In genomic region chr20:4898282-4898681, GRCh38 we compare ENCODE assay signal across 11 cellular contexts.
DNase-seq lines count a peak whose midpoint lies in the region; ATAC-seq and TF ChIP-seq lines count a peak whose summit lies in the region.
"Had no signal": no experiment of that assay in that cellular context is flagged by ENCODE, and none has a peak within 500 bp of the region (broad histone marks: within the 10 kb centered on the region; RNA-seq: fewer than 3 reads in every experiment).

No MANE protein-coding gene starts in this region.

- H3K79me2 ChIP-seq in MM.1S (ENCODE audit: low read length): peaks cover 15% of the 10 kb centered on the region

- ATAC-seq in GM18870 (IDR thresholded peaks at IDR 0.05; ENCODE audit: unreplicated experiment) (no peak), HG03025 (IDR thresholded peaks at IDR 0.05; ENCODE audit: low FRiP score, unreplicated experiment) (no peak)
- ATAC-seq: GM23338 had no signal

- peak overlapping the region; percentile 89; the same call in 1 of the 2 replicates for H3K27ac ChIP-seq in MM.1S (ENCODE audit: low read length)
- H3K27ac ChIP-seq in muscle layer of duodenum (ENCODE audit: low read length): peak overlapping the region; percentile 39

- H3K4me2 ChIP-seq in MM.1S (ENCODE audit: low read depth, low read length): no peak overlapping the region
- H3K4me2 ChIP-seq: GM23338 had no signal

- H3K9me3 ChIP-seq in MM.1S (replicated peaks; ENCODE audit: insufficient read depth, low read length) (no peaks in the 10 kb centered on the region), muscle layer of duodenum (ENCODE audit: control insufficient read depth in 1 of 2, low read length in 2 of 2) (no peaks in the 10 kb centered on the region)

- H2AFZ ChIP-seq in MM.1S (ENCODE audit: low read length): no peak overlapping the region
- H2AFZ ChIP-seq: GM23338 had no signal

- H3K4me1 ChIP-seq in MM.1S (ENCODE audit: low read length) (peaks cover 62% of the 10 kb centered on the region), muscle layer of duodenum (ENCODE audit: control insufficient read depth in 1 of 2, insufficient read depth in 2 of 2, low read length in 2 of 2) (peaks cover 0 to 11% of the 10 kb centered on the region in 2 donors)

- no peaks in the 10 kb centered on the region for H3K27me3 ChIP-seq in MM.1S (replicated peaks; ENCODE audit: insufficient read depth, low read length)
- H3K27me3 ChIP-seq in muscle layer of duodenum (ENCODE audit: low read depth, low read length): no peaks in the 10 kb centered on the region

- peaks cover 24% of the 10 kb centered on the region for H3F3A ChIP-seq in MM.1S (ENCODE audit: insufficient read depth, low read length)

- peak; percentile 88 for DNase-seq in AG20443 (ENCODE audit: low spot score)
- no peak for DNase-seq in MM.1S
- peak; percentile 16 for DNase-seq in epithelial cell of proximal tubule (ENCODE audit: low read depth)
- no peak for DNase-seq in retina
- DNase-seq in middle frontal gyrus (ENCODE audit: extremely low spot score, low spot score): no peak
- DNase-seq: activated CD4-positive, alpha-beta T cell treated with anti-CD3 and anti-CD28 coated beads for 1 hour; NCI-H146 had no signal

- H3K9ac ChIP-seq in MM.1S (ENCODE audit: low read length): no peak overlapping the region

- H3K4me3 ChIP-seq in MM.1S (ENCODE audit: low read length) (no peak overlapping the region), epithelial cell of proximal tubule (ENCODE audit: low read depth, low read length) (no peak overlapping the region), muscle layer of duodenum (ENCODE audit: low read depth in 1 of 2, low read length in 2 of 2) (no peak overlapping the region)
- H3K4me3 ChIP-seq: GM23338 had no signal

- H3K36me3 ChIP-seq in MM.1S (replicated peaks; ENCODE audit: insufficient read depth, low read length) (no peaks in the 10 kb centered on the region), muscle layer of duodenum (ENCODE audit: control insufficient read depth in 1 of 2, insufficient read depth in 2 of 2, low read length in 2 of 2) (peaks cover 13 to 21% of the 10 kb centered on the region in 2 donors)

- no peak for TF ChIP-seq CTCF in MM.1S (IDR thresholded peaks at IDR 0.05; ENCODE audit: low read length)
- TF ChIP-seq CTCF in epithelial cell of proximal tubule (conservative IDR thresholded peaks at IDR 0.05; ENCODE audit: low read depth, low read length): no peak

- no peaks in the 10 kb centered on the region for H3K9me2 ChIP-seq in MM.1S (replicated peaks; ENCODE audit: insufficient read depth, low read length)

- no peaks in the 10 kb centered on the region for H4K20me1 ChIP-seq in MM.1S (ENCODE audit: insufficient read depth, low read length)

Comparison
In these comparisons a context has a peak if more than half of its experiments do, and no peak if none do; other contexts are left out.
1. DNase-seq: peak in AG20443 (single experiment) and epithelial cell of proximal tubule (single experiment); none in MM.1S (single experiment), retina (single experiment) and middle frontal gyrus (single experiment).